Comparison of ENCODE assay signal across 12 cellular contexts in the genomic region with DNA sequence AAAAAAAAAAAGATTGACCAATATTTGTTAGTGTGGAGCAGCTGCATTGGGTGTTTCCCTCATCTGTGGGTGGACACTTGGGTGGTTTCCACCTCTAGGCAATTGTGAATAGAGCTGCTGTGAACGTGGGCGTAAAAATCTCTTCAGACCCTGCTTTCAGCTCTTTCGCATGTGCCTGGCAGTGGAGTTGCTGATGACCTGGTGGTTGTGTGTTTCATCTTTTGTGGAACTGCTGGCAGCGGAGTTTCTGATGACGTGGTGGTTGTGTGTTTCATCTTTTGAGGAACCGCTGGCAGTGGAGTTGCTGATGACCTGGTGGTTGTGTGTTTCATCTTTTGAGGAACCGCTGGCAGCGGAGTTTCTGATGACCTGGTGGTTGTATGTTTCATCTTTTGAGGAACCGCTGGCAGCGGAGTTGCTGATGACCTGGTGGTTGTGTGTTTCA. TPM values are rescaled to one million over a fixed set of nuclear protein-coding genes. Genes with fewer than 3 reads are reported as not detected.
DNase-seq lines count a peak whose midpoint lies in the region; ATAC-seq, FAIRE-seq and TF ChIP-seq lines count a peak whose summit lies in the region.
"Had no signal": no experiment of that assay in that cellular context is flagged by ENCODE, and none has a peak within 500 bp of the region (broad histone marks: within the 10 kb centered on the region; RNA-seq: fewer than 3 reads in every experiment).

No MANE protein-coding gene starts in this region.

- DNase-seq in GM18507 (ENCODE audit: extremely low spot score, insufficient read length, low read depth) (no peak), NOMO-1 treated with DMSO at 0.1 percent for 48 hours (lab: John Stamatoyannopoulos, UW; ENCODE audit: unreplicated experiment) (peak; percentile 62), body of pancreas (peak in 2 of 4 donors; percentile 24 to 77), SJCRH30 (no peak), erythroblast (lab: John Stamatoyannopoulos, UW) (no peak), left lobe of liver (ENCODE audit: low spot score) (no peak)
- DNase-seq in stimulated activated CD4-positive, alpha-beta T cell treated with anti-CD3 and anti-CD28 coated beads, Interleukin-4, amount 100 ng/mL, for 1 hour = peak; percentile 33
- DNase-seq: small intestine had no signal

- H3K4me1 ChIP-seq in body of pancreas (no peaks in the 10 kb centered on the region), SJCRH30 (no peaks in the 10 kb centered on the region)

- TF ChIP-seq CTCF in body of pancreas (IDR thresholded peaks at IDR 0.05) = no peak

- H3K36me3 ChIP-seq in body of pancreas (replicated peaks in 1 of 2; ENCODE audit: insufficient read depth in 1 of 2, low read depth in 2 of 2) = peaks cover 0 to 14% of the 10 kb centered on the region in 2 donors
- peaks cover 5% of the 10 kb centered on the region; the same call in 1 of the 2 replicates for H3K36me3 ChIP-seq in SJCRH30

- FAIRE-seq in GM18507 (lab: Jason Lieb, UNC) = peak; percentile 54
- FAIRE-seq: keratinocyte, small intestine had no signal

- intact Hi-C loops in body of pancreas (cut with DNase I) = no loop called here

- H3K4me3 ChIP-seq in body of pancreas = no peak overlapping the region
- no peak overlapping the region for H3K4me3 ChIP-seq in SJCRH30

- H3K27me3 ChIP-seq in body of pancreas = no peaks in the 10 kb centered on the region
- no peaks in the 10 kb centered on the region for H3K27me3 ChIP-seq in SJCRH30

- H3K27ac ChIP-seq in body of pancreas = peak overlapping the region in 1 of 4 donors; percentile 38
- H3K27ac ChIP-seq in SJCRH30 = no peak overlapping the region

- WGBS in body of pancreas, 2 donors = 76 to 89% methylated on average over 10 of the region's 10 CpGs

- no peaks in the 10 kb centered on the region for H3K9me3 ChIP-seq in body of pancreas
- H3K9me3 ChIP-seq in SJCRH30 (replicated peaks) = no peaks in the 10 kb centered on the region

- peak; percentile 52 for ATAC-seq in body of pancreas
- ATAC-seq in left lobe of liver = no peak
- ATAC-seq in GM21576 (IDR thresholded peaks at IDR 0.05; ENCODE audit: unreplicated experiment) = no peak

- TF ChIP-seq POLR2A in body of pancreas (IDR thresholded peaks at IDR 0.05) = no peak
- no peak for TF ChIP-seq POLR2A in erythroblast (IDR thresholded peaks at IDR 0.05; ENCODE audit: low read length)

RNA-seq across cellular contexts. Expression of gene ZC3H18, which starts 21.4 kb away (rescaled TPM):
- 10 to 100 TPM; 11.7 to 22.4 TPM for total RNA-seq in body of pancreas
- 19.2 and 21.0 TPM in 2 replicates for total RNA-seq in SJCRH30 (2014; rRNA removed; shearing (Covaris generic))
- 18.1 TPM for total RNA-seq in left lobe of liver

RNA-seq across cellular contexts. Expression of gene IL17C, which starts 46.8 kb away (rescaled TPM):
- not detected for total RNA-seq in body of pancreas
- not detected in 2 replicates for total RNA-seq in SJCRH30 (2014; rRNA removed; shearing (Covaris generic))
- not detected for total RNA-seq in left lobe of liver
- total RNA-seq: dermis microvascular lymphatic vessel endothelial cell, M059J had no signal

RNA-seq across cellular contexts. Expression of gene CYBA, which starts 59.3 kb away (rescaled TPM):
- 100 to 1,000 TPM; 126 to 177 TPM for total RNA-seq in body of pancreas
- total RNA-seq in SJCRH30 (2014; rRNA removed; shearing (Covaris generic)) = 0.24 and 0.76 TPM in 2 replicates
- 32.5 TPM for total RNA-seq in left lobe of liver
- total RNA-seq: M059J had no signal

Comparison
In these comparisons a context has a peak if more than half of its experiments do, and no peak if none do; other contexts are left out.
1. DNase-seq: peak in NOMO-1 treated with DMSO at 0.1 percent for 48 hours (single experiment) and stimulated activated CD4-positive, alpha-beta T cell treated with anti-CD3 and anti-CD28 coated beads, Interleukin-4, amount 100 ng/mL, for 1 hour (single experiment); none in GM18507 (single experiment), SJCRH30 (0 of 2), erythroblast (0 of 2) and left lobe of liver (single experiment).
2. RNA of gene CYBA, which starts 59.3 kb away (total RNA-seq): 126 to 177 TPM in body of pancreas and 32.5 TPM in left lobe of liver (single experiment); 0.24 to 0.76 TPM in SJCRH30; every median in the first group is over 10 times any median in the second.